In the genomic region with DNA sequence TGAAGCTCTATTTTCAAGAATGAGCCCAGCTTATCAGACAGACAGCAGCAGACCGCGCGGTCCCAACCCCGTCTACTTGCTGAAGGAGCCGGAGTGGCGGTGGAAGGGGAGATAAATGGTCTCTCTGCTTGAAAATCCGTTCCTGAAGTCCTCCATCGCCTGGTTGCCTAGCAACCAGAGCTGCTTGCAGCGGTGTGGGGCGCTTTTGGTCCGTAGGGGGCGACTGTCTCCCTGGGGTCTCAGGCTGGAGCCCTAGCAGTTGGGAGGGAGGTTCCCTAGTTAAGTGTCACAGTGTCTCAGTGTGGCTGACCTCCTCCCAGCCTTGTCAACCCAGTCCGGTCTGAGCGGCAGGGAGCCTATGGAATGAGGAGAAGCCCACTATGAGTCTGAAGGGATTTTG, we compare ENCODE assay signal across 1 cellular context.
TF ChIP-seq lines count a peak whose summit lies in the region.

No MANE protein-coding gene starts in this region.

TF ChIP-seq in GM12878, 131 proteins besides CTCF, POLR2A, EP300 and RAD21:
- TF ChIP-seq BACH1 (IDR thresholded peaks at IDR 0.05; ENCODE audit: borderline replicate concordance) (no peak), ZSCAN29 (IDR thresholded peaks at IDR 0.05) (no peak), BMI1 (IDR thresholded peaks at IDR 0.05; ENCODE audit: borderline replicate concordance) (peak; percentile 79)
